ENCODE assay signal across 8 cellular contexts in genomic region chr2:64311948-64312621, GRCh38.
DNase-seq lines count a peak whose midpoint lies in the region; ATAC-seq and TF ChIP-seq lines count a peak whose summit lies in the region.

No MANE protein-coding gene starts in this region.

- H3K27me3 ChIP-seq in HAP-1 (ENCODE audit: low read depth), result no peaks in the 10 kb centered on the region
- no peaks in the 10 kb centered on the region for H3K27me3 ChIP-seq in endodermal cell (ENCODE audit: control insufficient read depth, insufficient read depth, low read length, poor library complexity, severe bottlenecking)
- H3K27me3 ChIP-seq in upper lobe of right lung, result no peaks in the 10 kb centered on the region

- no peak overlapping the region for H3K9ac ChIP-seq in endodermal cell (ENCODE audit: extremely low read depth, low read length, poor library complexity, severe bottlenecking)

- H3K36me3 ChIP-seq in HAP-1 (replicated peaks) (no peaks in the 10 kb centered on the region), endodermal cell (ENCODE audit: control insufficient read depth, insufficient read depth, low read length) (no peaks in the 10 kb centered on the region), mesodermal cell (ENCODE audit: control insufficient read depth, insufficient read depth, low read length) (no peaks in the 10 kb centered on the region), upper lobe of right lung (no peaks in the 10 kb centered on the region)

- intact Hi-C loops in upper lobe of right lung (cut with DNase I), result no loop called here

- H3K4me3 ChIP-seq in HAP-1, result no peak overlapping the region
- no peak overlapping the region for H3K4me3 ChIP-seq in endodermal cell (ENCODE audit: low read length)
- H3K4me3 ChIP-seq in mesodermal cell (ENCODE audit: extremely low read depth, insufficient read depth, low read length, poor library complexity, severe bottlenecking), result no peak overlapping the region
- H3K4me3 ChIP-seq in upper lobe of right lung, result peak overlapping the region; percentile 6

- peaks cover 4% of the 10 kb centered on the region for H3K27me3 Mint-ChIP-seq in endodermal cell (ENCODE audit: insufficient read depth)
- peaks cover 6 to 8% of the 10 kb centered on the region in 2 donors for H3K27me3 Mint-ChIP-seq in natural killer cell treated with Interleukin-12 subunit alpha and Interleukin-12 subunit beta and Interleukin-15 and Interleukin-18, amount 100 ng/mL, for 72 hours

- no peaks in the 10 kb centered on the region for H3K9me3 Mint-ChIP-seq in endodermal cell
- no peaks in the 10 kb centered on the region for H3K9me3 Mint-ChIP-seq in natural killer cell treated with Interleukin-12 subunit alpha and Interleukin-12 subunit beta and Interleukin-15 and Interleukin-18, amount 100 ng/mL, for 72 hours

- in situ Hi-C loops in HAP-1 (cut with MboI; ENCODE audit: low sequenced_read_pairs), result no loop called here

- H3K27ac ChIP-seq in endodermal cell (ENCODE audit: low read depth, low read length), result peak overlapping the region; percentile 98
- H3K27ac ChIP-seq in mesodermal cell (ENCODE audit: low read depth, low read length, severe bottlenecking), result peak overlapping the region; percentile 92
- peak overlapping the region; percentile 55 for H3K27ac ChIP-seq in upper lobe of right lung

- 54 to 61% methylated on average over 12 to 13 of the region's 13 CpGs for WGBS in endodermal cell (ENCODE audit: insufficient coverage in 1 of 2, insufficient read length in 1 of 2), 2 experiments
- WGBS in mesodermal cell (ENCODE audit: insufficient coverage in 2 of 2), 2 experiments, result 39 to 43% methylated on average over 12 of the region's 13 CpGs

- peak; percentile 97 for ATAC-seq in upper lobe of right lung
- no peak for ATAC-seq in GM18858 (IDR thresholded peaks at IDR 0.05; ENCODE audit: unreplicated experiment)
- no peak for ATAC-seq in HG02884 (IDR thresholded peaks at IDR 0.05; ENCODE audit: unreplicated experiment)
- no peak for ATAC-seq in natural killer cell treated with Interleukin-12 subunit alpha and Interleukin-12 subunit beta and Interleukin-15 and Interleukin-18, amount 100 ng/mL, for 72 hours

- H3K4me1 ChIP-seq in HAP-1, result peaks cover 3% of the 10 kb centered on the region; the same call in 1 of the 2 replicates
- H3K4me1 ChIP-seq in endodermal cell (ENCODE audit: control insufficient read depth, insufficient read depth, low read length), result peaks cover 8% of the 10 kb centered on the region
- peaks cover 8% of the 10 kb centered on the region for H3K4me1 ChIP-seq in mesodermal cell (ENCODE audit: control insufficient read depth, insufficient read depth, low read length, poor library complexity, severe bottlenecking)
- H3K4me1 ChIP-seq in upper lobe of right lung, result peaks cover 17% of the 10 kb centered on the region

- H3K36me3 Mint-ChIP-seq in endodermal cell (ENCODE audit: low read depth), result no peaks in the 10 kb centered on the region
- no peaks in the 10 kb centered on the region for H3K36me3 Mint-ChIP-seq in natural killer cell treated with Interleukin-12 subunit alpha and Interleukin-12 subunit beta and Interleukin-15 and Interleukin-18, amount 100 ng/mL, for 72 hours

- DNase-seq in HAP-1 (ENCODE audit: low spot score in 2 of 2), result peak; percentile 33 to 69
- peak; percentile 17 for DNase-seq in NOMO-1 treated with dmso at 0.1 percent for 144 hours (lab: John Stamatoyannopoulos, UW; ENCODE audit: unreplicated experiment)
- DNase-seq in endodermal cell, result peak; percentile 71
- peak; percentile 86 for DNase-seq in upper lobe of right lung
- no peak for DNase-seq in natural killer cell treated with Interleukin-12 subunit alpha and Interleukin-12 subunit beta and Interleukin-15 and Interleukin-18, amount 100 ng/mL, for 72 hours (ENCODE audit: low spot score)

- H3K9me3 ChIP-seq in HAP-1, result no peaks in the 10 kb centered on the region; the same call in 1 of the 2 replicates
- H3K9me3 ChIP-seq in endodermal cell (ENCODE audit: control insufficient read depth, low read length), result no peaks in the 10 kb centered on the region
- no peaks in the 10 kb centered on the region for H3K9me3 ChIP-seq in mesodermal cell (ENCODE audit: control insufficient read depth, low read length)
- H3K9me3 ChIP-seq in upper lobe of right lung, result no peaks in the 10 kb centered on the region

- H3K4me1 Mint-ChIP-seq in endodermal cell, result peaks cover 20% of the 10 kb centered on the region
- peaks cover 0 to 5% of the 10 kb centered on the region in 2 donors for H3K4me1 Mint-ChIP-seq in natural killer cell treated with Interleukin-12 subunit alpha and Interleukin-12 subunit beta and Interleukin-15 and Interleukin-18, amount 100 ng/mL, for 72 hours (ENCODE audit: low read depth in 2 of 2)

- TF ChIP-seq CTCF in endodermal cell (conservative IDR thresholded peaks at IDR 0.05), result peak; percentile 36
- peak; percentile 57 for TF ChIP-seq CTCF in upper lobe of right lung (IDR thresholded peaks at IDR 0.05)

- H3K4me3 Mint-ChIP-seq in endodermal cell, result no peak overlapping the region
- no peak overlapping the region for H3K4me3 Mint-ChIP-seq in natural killer cell treated with Interleukin-12 subunit alpha and Interleukin-12 subunit beta and Interleukin-15 and Interleukin-18, amount 100 ng/mL, for 72 hours

- H3K27ac Mint-ChIP-seq in endodermal cell, result peak overlapping the region; percentile 72
- no peak overlapping the region for H3K27ac Mint-ChIP-seq in natural killer cell treated with Interleukin-12 subunit alpha and Interleukin-12 subunit beta and Interleukin-15 and Interleukin-18, amount 100 ng/mL, for 72 hours
